Comparison of ENCODE assay signal across 10 cellular contexts in genomic region chr3:125119752-125120369, GRCh38.
DNase-seq lines count a peak whose midpoint lies in the region; ATAC-seq and TF ChIP-seq lines count a peak whose summit lies in the region.
"Had no signal": no experiment of that assay in that cellular context is flagged by ENCODE, and none has a peak within 500 bp of the region (broad histone marks: within the 10 kb centered on the region; RNA-seq: fewer than 3 reads in every experiment).

No MANE protein-coding gene starts in this region.

- peak overlapping the region; percentile 60 for H3K9ac ChIP-seq in smooth muscle cell (ENCODE audit: low read depth)

- H3K9me3 ChIP-seq in smooth muscle cell (replicated peaks; ENCODE audit: low read depth) = no peaks in the 10 kb centered on the region
- H3K9me3 ChIP-seq: A549 had no signal

- no peak for TF ChIP-seq CTCF in smooth muscle cell (IDR thresholded peaks at IDR 0.05; ENCODE audit: borderline replicate concordance, insufficient read depth, poor library complexity, severe bottlenecking)

- no peaks in the 10 kb centered on the region for H3K27me3 ChIP-seq in smooth muscle cell (ENCODE audit: low read depth)

- H3K4me1 ChIP-seq in smooth muscle cell (ENCODE audit: low read depth) = peaks cover 70% of the 10 kb centered on the region

- 12% methylated on average over 10 of the region's 10 CpGs for WGBS in smooth muscle cell (ENCODE audit: low lambda C conversion rate)

- H3K4me2 ChIP-seq in smooth muscle cell = peak overlapping the region; percentile 78
- H3K4me2 ChIP-seq: A549 had no signal

- H3K79me2 ChIP-seq in smooth muscle cell (ENCODE audit: low read depth) = peaks cover 9% of the 10 kb centered on the region

- POLR2A ChIA-PET in activated naive CD8-positive, alpha-beta T cell treated with anti-CD3 and anti-CD28 coated beads, Interleukin-2, amount 10 ng/mL, durations not matched to agents 7 days and 5 days (lab: Charles Lee) = interaction anchor here (0.8 to 4.9 kb wide), 7 partner anchors 9 to 480 kb away, joined by 3 to 27 read pairs (median 9); no protein-coding TSS in a partner anchor

- peaks cover 43% of the 10 kb centered on the region for H3K4me1 Mint-ChIP-seq in activated naive CD8-positive, alpha-beta T cell treated with anti-CD3 and anti-CD28 coated beads, Interleukin-2, amount 10 ng/mL, durations not matched to agents 7 days and 5 days

- no peaks in the 10 kb centered on the region for H3K27me3 Mint-ChIP-seq in activated naive CD8-positive, alpha-beta T cell treated with anti-CD3 and anti-CD28 coated beads, Interleukin-2, amount 10 ng/mL, durations not matched to agents 7 days and 5 days

- peak overlapping the region; percentile 58 for H3K4me3 Mint-ChIP-seq in activated naive CD8-positive, alpha-beta T cell treated with anti-CD3 and anti-CD28 coated beads, Interleukin-2, amount 10 ng/mL, durations not matched to agents 7 days and 5 days

- peak; percentile 40 for DNase-seq in SIG-M5 treated with dmso at 0.1 percent for 504 hours (lab: John Stamatoyannopoulos, UW; ENCODE audit: unreplicated experiment)
- DNase-seq in SIG-M5 (lab: John Stamatoyannopoulos, UW) = no peak
- DNase-seq in activated naive CD8-positive, alpha-beta T cell treated with anti-CD3 and anti-CD28 coated beads, Interleukin-2, amount 10 ng/mL, durations not matched to agents 7 days and 5 days = peak; percentile 52
- DNase-seq in smooth muscle cell (lab: John Stamatoyannopoulos, UW; ENCODE audit: unreplicated experiment) = no peak
- DNase-seq in AG08395 (ENCODE audit: low spot score) = no peak
- DNase-seq in cortex of kidney (lab: John Stamatoyannopoulos, UW) = no peak

- no peaks in the 10 kb centered on the region for H3K9me3 Mint-ChIP-seq in activated naive CD8-positive, alpha-beta T cell treated with anti-CD3 and anti-CD28 coated beads, Interleukin-2, amount 10 ng/mL, durations not matched to agents 7 days and 5 days

- ATAC-seq in HG02870 (IDR thresholded peaks at IDR 0.05; ENCODE audit: unreplicated experiment) (peak; percentile 50), HG03097 (IDR thresholded peaks at IDR 0.05; ENCODE audit: low FRiP score, unreplicated experiment) (no peak)
- peak; percentile 55 for ATAC-seq in activated naive CD8-positive, alpha-beta T cell treated with anti-CD3 and anti-CD28 coated beads, Interleukin-2, amount 10 ng/mL, durations not matched to agents 7 days and 5 days (ENCODE audit: low read depth)
- ATAC-seq: A549 had no signal

- peak overlapping the region; percentile 99 for H3K27ac ChIP-seq in smooth muscle cell (ENCODE audit: low read depth)
- H3K27ac ChIP-seq: A549 had no signal

- H3F3A ChIP-seq in smooth muscle cell (ENCODE audit: low read depth) = peaks cover 16% of the 10 kb centered on the region

- H3K36me3 ChIP-seq in smooth muscle cell (ENCODE audit: low read depth) = no peaks in the 10 kb centered on the region

- peak overlapping the region; percentile 42 for H2AFZ ChIP-seq in smooth muscle cell (ENCODE audit: low read depth)

- peak overlapping the region; percentile 21 for H3K4me3 ChIP-seq in smooth muscle cell
- H3K4me3 ChIP-seq: A549, lung had no signal

- peak overlapping the region; percentile 91 for H3K27ac Mint-ChIP-seq in activated naive CD8-positive, alpha-beta T cell treated with anti-CD3 and anti-CD28 coated beads, Interleukin-2, amount 10 ng/mL, durations not matched to agents 7 days and 5 days

- H3K36me3 Mint-ChIP-seq in activated naive CD8-positive, alpha-beta T cell treated with anti-CD3 and anti-CD28 coated beads, Interleukin-2, amount 10 ng/mL, durations not matched to agents 7 days and 5 days = no peaks in the 10 kb centered on the region

- no peaks in the 10 kb centered on the region for H4K20me1 ChIP-seq in smooth muscle cell (ENCODE audit: low read depth)

Comparison
In these comparisons a context has a peak if more than half of its experiments do, and no peak if none do; other contexts are left out.
1. DNase-seq: peak in SIG-M5 treated with dmso at 0.1 percent for 504 hours (single experiment) and activated naive CD8-positive, alpha-beta T cell treated with anti-CD3 and anti-CD28 coated beads, Interleukin-2, amount 10 ng/mL, durations not matched to agents 7 days and 5 days (single experiment); none in SIG-M5 (single experiment), smooth muscle cell (single experiment), AG08395 (single experiment) and cortex of kidney (single experiment).